In genomic region chr3:41768363-41768762, GRCh38 we compare ENCODE assay signal across 24 cellular contexts.
"Had no signal": no experiment of that assay in that cellular context is flagged by ENCODE, and none has a peak within 500 bp of the region (broad histone marks: within the 10 kb centered on the region; RNA-seq: fewer than 3 reads in every experiment).

No MANE protein-coding gene starts in this region.

- ATAC-seq: activated CD4-positive, CD25-positive, alpha-beta regulatory T cell treated with anti-CD3 and anti-CD28 coated beads, Interleukin-2, amount 50 U/mL, for 24 hours; activated CD8-positive, alpha-beta memory T cell treated with anti-CD3 and anti-CD28 coated beads, Interleukin-2, amount 10 ng/mL, durations not matched to agents 7 days and 5 days; activated CD8-positive, alpha-beta T cell treated with anti-CD3 and anti-CD28 coated beads for 36 hours; activated naive CD8-positive, alpha-beta T cell treated with anti-CD3 and anti-CD28 coated beads, Interleukin-2, amount 50 U/mL, for 24 hours; naive thymus-derived CD8-positive, alpha-beta T cell had no signal

- FAIRE-seq: endometrium, frontal cortex had no signal

- H3K27ac Mint-ChIP-seq: activated CD4-positive, alpha-beta T cell treated with anti-CD3 and anti-CD28 coated beads, Interleukin-2, amount 10 ng/mL, durations not matched to agents 24 days and 14 days; activated CD8-positive, alpha-beta memory T cell treated with anti-CD3 and anti-CD28 coated beads, Interleukin-2, amount 10 ng/mL, durations not matched to agents 7 days and 5 days; activated CD8-positive, alpha-beta T cell treated with anti-CD3 and anti-CD28 coated beads for 36 hours; activated naive CD8-positive, alpha-beta T cell treated with anti-CD3 and anti-CD28 coated beads, Interleukin-2, amount 50 U/mL, for 24 hours; activated T-helper 1 cell treated with anti-CD3 and anti-CD28 coated beads, Interleukin-12 subunit alpha, Interleukin-12 subunit beta, Interleukin-2, Interleukin-4 antibody, amounts not matched to agents 30 ng/mL and 10 ng/mL and 1 ng/mL, durations not matched to agents 14 hours and 24 hours and 36 hours; dendritic cell treated with granulocyte-macrophage colony-stimulating factor and Interleukin-4, amounts not matched to agents 40 ng/mL and 50 ng/mL, for 4 days; mesothelial cell of epicardium; naive thymus-derived CD8-positive, alpha-beta T cell; neural progenitor cell; T-helper 2 cell treated with Interferon-gamma antibody and Interleukin-4, amounts not matched to agents 5 μg/mL and 100 μg/mL, for 36 hours had no signal

- H3K4me3 ChIP-seq: left ventricle myocardium inferior, neural progenitor cell, thoracic aorta, upper lobe of left lung had no signal

- H3K9me3 ChIP-seq: left ventricle myocardium inferior, thoracic aorta, upper lobe of left lung had no signal

- H3K4me3 Mint-ChIP-seq: activated CD4-positive, alpha-beta T cell treated with anti-CD3 and anti-CD28 coated beads, Interleukin-2, amount 10 ng/mL, durations not matched to agents 24 days and 14 days; activated CD8-positive, alpha-beta memory T cell treated with anti-CD3 and anti-CD28 coated beads, Interleukin-2, amount 10 ng/mL, durations not matched to agents 7 days and 5 days; activated CD8-positive, alpha-beta T cell treated with anti-CD3 and anti-CD28 coated beads for 36 hours; activated naive CD8-positive, alpha-beta T cell treated with anti-CD3 and anti-CD28 coated beads, Interleukin-2, amount 50 U/mL, for 24 hours; activated T-helper 1 cell treated with anti-CD3 and anti-CD28 coated beads, Interleukin-12 subunit alpha, Interleukin-12 subunit beta, Interleukin-2, Interleukin-4 antibody, amounts not matched to agents 30 ng/mL and 10 ng/mL and 1 ng/mL, durations not matched to agents 14 hours and 24 hours and 36 hours; dendritic cell treated with granulocyte-macrophage colony-stimulating factor and Interleukin-4, amounts not matched to agents 40 ng/mL and 50 ng/mL, for 4 days; mesothelial cell of epicardium; naive thymus-derived CD8-positive, alpha-beta T cell; neural progenitor cell; T-helper 2 cell treated with Interferon-gamma antibody and Interleukin-4, amounts not matched to agents 5 μg/mL and 100 μg/mL, for 36 hours had no signal

- H2AFZ ChIP-seq: neural progenitor cell had no signal

- H3K27me3 Mint-ChIP-seq: activated CD4-positive, alpha-beta T cell treated with anti-CD3 and anti-CD28 coated beads, Interleukin-2, amount 10 ng/mL, durations not matched to agents 24 days and 14 days; activated CD8-positive, alpha-beta memory T cell treated with anti-CD3 and anti-CD28 coated beads, Interleukin-2, amount 10 ng/mL, durations not matched to agents 7 days and 5 days; activated CD8-positive, alpha-beta T cell treated with anti-CD3 and anti-CD28 coated beads for 36 hours; activated naive CD8-positive, alpha-beta T cell treated with anti-CD3 and anti-CD28 coated beads, Interleukin-2, amount 50 U/mL, for 24 hours; dendritic cell treated with granulocyte-macrophage colony-stimulating factor and Interleukin-4, amounts not matched to agents 40 ng/mL and 50 ng/mL, for 4 days; naive thymus-derived CD8-positive, alpha-beta T cell had no signal

- H3K27ac ChIP-seq: left ventricle myocardium inferior, neural progenitor cell, thoracic aorta, upper lobe of left lung, VCaP had no signal

- H3K4me1 ChIP-seq: neural progenitor cell, upper lobe of left lung had no signal

- H3K4me1 Mint-ChIP-seq: activated CD4-positive, alpha-beta T cell treated with anti-CD3 and anti-CD28 coated beads, Interleukin-2, amount 10 ng/mL, durations not matched to agents 24 days and 14 days; activated CD8-positive, alpha-beta memory T cell treated with anti-CD3 and anti-CD28 coated beads, Interleukin-2, amount 10 ng/mL, durations not matched to agents 7 days and 5 days; activated naive CD8-positive, alpha-beta T cell treated with anti-CD3 and anti-CD28 coated beads, Interleukin-2, amount 50 U/mL, for 24 hours; mesothelial cell of epicardium; naive thymus-derived CD8-positive, alpha-beta T cell; neural progenitor cell had no signal

- H3K27me3 ChIP-seq: neural progenitor cell, upper lobe of left lung had no signal

- H3K9me3 Mint-ChIP-seq: activated CD4-positive, alpha-beta T cell treated with anti-CD3 and anti-CD28 coated beads, Interleukin-2, amount 10 ng/mL, durations not matched to agents 24 days and 14 days; activated naive CD8-positive, alpha-beta T cell treated with anti-CD3 and anti-CD28 coated beads, Interleukin-2, amount 50 U/mL, for 24 hours; activated T-helper 1 cell treated with anti-CD3 and anti-CD28 coated beads, Interleukin-12 subunit alpha, Interleukin-12 subunit beta, Interleukin-2, Interleukin-4 antibody, amounts not matched to agents 30 ng/mL and 10 ng/mL and 1 ng/mL, durations not matched to agents 14 hours and 24 hours and 36 hours; dendritic cell treated with granulocyte-macrophage colony-stimulating factor and Interleukin-4, amounts not matched to agents 40 ng/mL and 50 ng/mL, for 4 days; T-helper 2 cell treated with Interferon-gamma antibody and Interleukin-4, amounts not matched to agents 5 μg/mL and 100 μg/mL, for 36 hours had no signal

- H3K36me3 ChIP-seq: left ventricle myocardium inferior, neural progenitor cell, thoracic aorta, upper lobe of left lung had no signal

- H3K4me2 ChIP-seq: neural progenitor cell had no signal

- H3K36me3 Mint-ChIP-seq: mesothelial cell of epicardium, neural progenitor cell had no signal

- DNase-seq: activated CD4-positive, alpha-beta T cell treated with anti-CD3 and anti-CD28 coated beads, Interleukin-2, amount 10 ng/mL, durations not matched to agents 24 days and 14 days; activated CD8-positive, alpha-beta memory T cell treated with anti-CD3 and anti-CD28 coated beads, Interleukin-2, amount 10 ng/mL, durations not matched to agents 7 days and 5 days; activated CD8-positive, alpha-beta T cell treated with anti-CD3 and anti-CD28 coated beads for 36 hours; activated gamma-delta T cell; activated naive CD4-positive, alpha-beta T cell treated with anti-CD3 and anti-CD28 coated beads, Interleukin-2, amount 50 U/mL, for 16 hours; activated naive CD8-positive, alpha-beta T cell treated with anti-CD3 and anti-CD28 coated beads, Interleukin-2, amount 50 U/mL, for 24 hours; effector CD4-positive, alpha-beta T cell; hippocampal formation; left ventricle myocardium inferior; naive thymus-derived CD8-positive, alpha-beta T cell; retina; stimulated activated CD4-positive, alpha-beta T cell treated with anti-CD3 and anti-CD28 coated beads, Interleukin-2, amount 100 ng/mL, for 48 hours; stimulated activated naive CD4-positive, alpha-beta T cell treated with Interleukin-2 at 50 U/mL for 16 hours; upper lobe of left lung had no signal
